Comparison of ENCODE assay signal across 12 cellular contexts in the genomic region with DNA sequence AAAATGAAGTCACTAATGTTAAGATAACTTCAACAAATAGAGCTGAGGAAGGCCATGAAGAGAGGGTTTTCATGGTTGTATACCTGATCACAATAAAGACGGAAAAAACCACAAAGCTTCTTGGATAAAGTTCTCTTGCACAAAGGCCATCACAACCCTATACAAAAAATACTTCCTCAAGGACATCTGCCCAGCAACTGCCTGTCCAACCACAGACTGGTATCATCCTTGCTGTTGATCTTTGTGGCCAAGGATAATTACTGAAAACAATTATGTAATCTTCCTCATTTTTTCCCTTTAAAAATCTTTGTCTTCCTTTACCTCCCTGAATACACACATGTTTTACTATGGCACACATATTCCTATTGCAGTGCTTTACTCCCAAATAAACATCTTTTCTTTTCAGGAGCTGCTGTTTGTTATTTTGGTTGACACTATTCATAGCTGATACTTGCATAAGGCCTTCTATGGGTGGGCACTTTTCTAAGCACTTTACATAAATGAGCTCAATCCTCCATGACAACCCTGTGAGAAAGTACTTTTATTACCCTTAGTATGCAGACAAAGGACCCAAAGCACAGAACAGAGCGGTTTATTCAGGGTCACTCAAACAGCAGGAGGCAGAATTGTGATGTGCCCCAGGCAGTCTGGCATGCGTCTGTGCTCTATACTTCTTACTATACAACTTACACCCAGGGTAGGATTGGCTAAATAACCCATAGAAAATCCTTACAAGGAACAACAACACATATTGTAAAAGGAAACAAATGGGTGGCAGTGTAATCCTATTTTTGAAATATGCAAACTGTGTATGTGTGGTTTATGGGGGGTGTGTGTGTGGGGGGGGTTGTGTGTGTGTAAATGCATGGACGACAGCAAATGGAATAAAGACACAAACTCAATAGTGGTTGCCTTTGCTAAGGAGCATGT. TPM values are rescaled to one million over a fixed set of nuclear protein-coding genes. Genes with fewer than 3 reads are reported as not detected.
DNase-seq lines count a peak whose midpoint lies in the region; ATAC-seq and TF ChIP-seq lines count a peak whose summit lies in the region.
"Had no signal": no experiment of that assay in that cellular context is flagged by ENCODE, and none has a peak within 500 bp of the region (broad histone marks: within the 10 kb centered on the region; RNA-seq: fewer than 3 reads in every experiment).

No MANE protein-coding gene starts in this region.

- peaks cover 0 to 84% (median 0%) of the 10 kb centered on the region in 3 experiments for H3K27me3 ChIP-seq in neuronal stem cell (ENCODE audit: control insufficient read depth in 3 of 3, insufficient read depth in 3 of 3, low read depth in 1 of 3, low read length in 3 of 3)

- no peak overlapping the region for H3K9ac ChIP-seq in neuronal stem cell (ENCODE audit: low read depth, low read length, poor library complexity)

- H3K4me1 Mint-ChIP-seq in chondrocyte (ENCODE audit: low read depth), result peaks cover 4% of the 10 kb centered on the region

- ATAC-seq in HG02973 (IDR thresholded peaks at IDR 0.05; ENCODE audit: unreplicated experiment), result no peak
- ATAC-seq: Panc1 had no signal

- peaks cover 3 to 11% of the 10 kb centered on the region in 2 donors for H3K9me3 ChIP-seq in neuronal stem cell (replicated peaks in 1 of 2; ENCODE audit: control insufficient read depth in 2 of 2, insufficient read depth in 1 of 2, low read depth in 1 of 2, low read length in 2 of 2)
- H3K9me3 ChIP-seq: thoracic aorta had no signal

- no peak overlapping the region for H2BK120ac ChIP-seq in neuronal stem cell (ENCODE audit: low read depth, low read length)

- no peak overlapping the region for H3K4me2 ChIP-seq in neuronal stem cell (ENCODE audit: insufficient read depth, low read length, poor library complexity, severe bottlenecking)

- H3K27ac Mint-ChIP-seq in chondrocyte (ENCODE audit: unreplicated experiment), result no peak overlapping the region
- H3K27ac Mint-ChIP-seq: activated T-helper 2 cell treated with anti-CD3 and anti-CD28 coated beads, Interferon-gamma antibody, Interleukin-2, Interleukin-4, amounts not matched to agents 10 μg/mL and 5 μg/mL and 100 μg/mL, durations not matched to agents 14 hours and 24 hours and 36 hours had no signal

- peaks cover 2% of the 10 kb centered on the region for H3K36me3 Mint-ChIP-seq in chondrocyte (ENCODE audit: low read depth)

- no peak overlapping the region for H4K8ac ChIP-seq in neuronal stem cell (ENCODE audit: low read depth, low read length)

- H2AK5ac ChIP-seq in neuronal stem cell (ENCODE audit: low read depth, low read length), result no peak overlapping the region

- no peak overlapping the region for H3K27ac ChIP-seq in neuronal stem cell (replicated peaks; ENCODE audit: low read length)
- H3K27ac ChIP-seq: thoracic aorta had no signal

- TF ChIP-seq CTCF in chondrocyte (IDR thresholded peaks at IDR 0.05), result peak; percentile 50

- H4K91ac ChIP-seq in neuronal stem cell (ENCODE audit: low read depth, low read length, poor library complexity), result no peak overlapping the region

- H3K36me3 ChIP-seq in neuronal stem cell (replicated peaks in 1 of 2; ENCODE audit: control insufficient read depth in 2 of 2, insufficient read depth in 2 of 2, low read length in 2 of 2), result no peaks in the 10 kb centered on the region
- H3K36me3 ChIP-seq: thoracic aorta had no signal

- H3K18ac ChIP-seq in neuronal stem cell (ENCODE audit: low read length), result no peak overlapping the region

- no peak overlapping the region for H3K4me3 ChIP-seq in neuronal stem cell (ENCODE audit: low read length in 2 of 2)
- H3K4me3 ChIP-seq: thoracic aorta had no signal

- no peak overlapping the region for H3K4me3 Mint-ChIP-seq in chondrocyte (ENCODE audit: unreplicated experiment)

- H3K4me1 ChIP-seq in neuronal stem cell (ENCODE audit: control insufficient read depth in 2 of 2, insufficient read depth in 1 of 2, low read depth in 1 of 2, low read length in 2 of 2), result peaks cover 8 to 9% of the 10 kb centered on the region in 2 donors

- no CpG with 5 or more reads among the region's 4 CpGs for WGBS in neuronal stem cell (ENCODE audit: extremely low coverage in 2 of 2, insufficient read length in 2 of 2, insufficient replicate concordance in 1 of 2), 2 donors

- DNase-seq in NCI-H2029 (lab: John Stamatoyannopoulos, UW) (peak; percentile 20), NCI-H2029 treated with DMSO at 0.1 percent for 48 hours (lab: John Stamatoyannopoulos, UW) (no peak), NCI-H748 treated with DMSO at 0.1 percent for 48 hours (lab: John Stamatoyannopoulos, UW) (peak; percentile 90), chondrocyte (ENCODE audit: low spot score) (no peak), neuronal stem cell (ENCODE audit: low spot score) (peak; percentile 24), NCI-H2196 (lab: John Stamatoyannopoulos, UW; ENCODE audit: unreplicated experiment) (no peak)
- DNase-seq in activated CD4-positive, alpha-beta T cell treated with anti-CD3 and anti-CD28 coated beads for 4 hours, result no peak
- DNase-seq: 8988T had no signal

- no peak overlapping the region for H3K14ac ChIP-seq in neuronal stem cell (ENCODE audit: low read length)

- H3K4ac ChIP-seq in neuronal stem cell (ENCODE audit: low read length), result no peak overlapping the region

- no peaks in the 10 kb centered on the region for H3K79me1 ChIP-seq in neuronal stem cell (ENCODE audit: low read depth, low read length)

- no peak overlapping the region for H3K23ac ChIP-seq in neuronal stem cell (ENCODE audit: low read depth, low read length, poor library complexity)

- H2BK15ac ChIP-seq in neuronal stem cell (ENCODE audit: low read length), result no peak overlapping the region

- H2BK5ac ChIP-seq in neuronal stem cell (ENCODE audit: low read length), result no peak overlapping the region

- no peaks in the 10 kb centered on the region for H3K27me3 Mint-ChIP-seq in chondrocyte (ENCODE audit: low read depth)

- no peak overlapping the region for H2AFZ ChIP-seq in neuronal stem cell (ENCODE audit: low read length)

- peaks cover 3% of the 10 kb centered on the region for H3K9me3 Mint-ChIP-seq in chondrocyte (ENCODE audit: low read depth)
- H3K9me3 Mint-ChIP-seq: activated T-helper 2 cell treated with anti-CD3 and anti-CD28 coated beads, Interferon-gamma antibody, Interleukin-2, Interleukin-4, amounts not matched to agents 10 μg/mL and 5 μg/mL and 100 μg/mL, durations not matched to agents 14 hours and 24 hours and 36 hours had no signal

- H2BK12ac ChIP-seq in neuronal stem cell (ENCODE audit: low read length), result no peak overlapping the region

RNA-seq across cellular contexts. Expression of a gene that starts 35.0 kb away (rescaled TPM):
- 9.6 to 16.0 TPM (median 9.7 TPM) in 3 replicates for total RNA-seq in chondrocyte
- 30.2 TPM for polyA plus RNA-seq in neuronal stem cell (2013, experiment 1 of 2)
- polyA plus RNA-seq in neuronal stem cell (2013, experiment 2 of 2), result 31.2 TPM

Comparison
In these comparisons a context has a peak if more than half of its experiments do, and no peak if none do; other contexts are left out.
1. DNase-seq: peak in NCI-H2029 (single experiment), NCI-H748 treated with DMSO at 0.1 percent for 48 hours (single experiment) and neuronal stem cell (single experiment); none in NCI-H2029 treated with DMSO at 0.1 percent for 48 hours (single experiment), chondrocyte (single experiment), NCI-H2196 (single experiment) and activated CD4-positive, alpha-beta T cell treated with anti-CD3 and anti-CD28 coated beads for 4 hours (0 of 2).